ENCODE assay signal across 26 cellular contexts in the genomic region with DNA sequence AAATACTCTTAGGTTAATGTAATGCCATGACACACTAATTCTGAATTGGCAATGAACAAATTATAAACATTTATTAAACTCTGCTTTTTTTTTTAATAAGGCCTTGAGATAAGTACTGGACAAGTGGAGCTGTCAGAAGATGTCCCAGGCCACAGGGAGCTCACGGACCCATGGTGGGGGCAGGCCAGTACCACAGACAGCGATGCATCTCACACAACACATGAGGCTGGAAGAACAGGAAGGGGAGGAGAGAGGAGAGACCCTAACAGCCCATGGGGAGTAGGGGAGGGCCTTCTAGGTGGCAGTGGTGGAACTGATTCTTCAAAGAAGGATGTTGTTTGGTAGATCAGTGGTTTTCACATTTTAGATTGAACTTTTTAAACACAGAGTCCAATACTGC.
"Had no signal": no experiment of that assay in that cellular context is flagged by ENCODE, and none has a peak within 500 bp of the region (broad histone marks: within the 10 kb centered on the region; RNA-seq: fewer than 3 reads in every experiment).

No MANE protein-coding gene starts in this region.

- H3K79me2 ChIP-seq: hepatocyte had no signal

- FAIRE-seq: colon, frontal cortex, pancreas had no signal

- H3K36me3 ChIP-seq: neutrophil, pancreas, right lobe of liver, stomach, thyroid gland had no signal

- DNase-seq: dorsolateral prefrontal cortex; effector CD4-positive, alpha-beta T cell; head of caudate nucleus; immature natural killer cell; islet precursor cell; kidney glomerular epithelial cell; left colon; mucosa of descending colon; naive B cell; pancreas; retina; right lobe of liver; stimulated activated CD4-positive, alpha-beta T cell treated with anti-CD3 and anti-CD28 coated beads, Interleukin-12 subunit alpha, Interleukin-12 subunit beta, amount 100 ng/mL, for 4 hours; stimulated activated CD4-positive, alpha-beta T cell treated with anti-CD3 and anti-CD28 coated beads, Interleukin-1b, Interleukin-23, amount 100 ng/mL, for 48 hours; stimulated activated CD4-positive, alpha-beta T cell treated with anti-CD3 and anti-CD28 coated beads, Interleukin-4, amount 100 ng/mL, for 1 hour; stimulated activated CD8-positive, alpha-beta memory T cell treated with anti-CD3 and anti-CD28 coated beads, Interleukin-4, amount 100 ng/mL, for 48 hours; stimulated activated naive CD4-positive, alpha-beta T cell treated with Interleukin-2 at 50 U/mL for 16 hours; stomach; thyroid gland had no signal

- H3K4me1 ChIP-seq: pancreas, right lobe of liver, stomach, thyroid gland had no signal

- ATAC-seq: left colon; mucosa of descending colon; natural killer cell treated with Interleukin-12 subunit alpha and Interleukin-12 subunit beta and Interleukin-15 and Interleukin-18, amount 100 ng/mL, for 72 hours; pancreas; right lobe of liver had no signal

- H3K27ac ChIP-seq: dorsolateral prefrontal cortex, hepatocyte, neutrophil, pancreas, right lobe of liver, stomach, thyroid gland had no signal

- H2AFZ ChIP-seq: hepatocyte had no signal

- H3K4me3 ChIP-seq: dorsolateral prefrontal cortex, hepatocyte, lung, mucosa of descending colon, pancreas, right lobe of liver, smooth muscle cell, stomach, thyroid gland had no signal

- H3K4me2 ChIP-seq: hepatocyte, smooth muscle cell had no signal

- H3K9me3 ChIP-seq: mucosa of descending colon, neutrophil, pancreas, right lobe of liver, stomach, thyroid gland had no signal

- H3K27me3 ChIP-seq: dorsolateral prefrontal cortex, hepatocyte, neutrophil, pancreas, right lobe of liver, stomach, thyroid gland had no signal
